Comparison of ENCODE assay signal across 9 cellular contexts in the genomic region with DNA sequence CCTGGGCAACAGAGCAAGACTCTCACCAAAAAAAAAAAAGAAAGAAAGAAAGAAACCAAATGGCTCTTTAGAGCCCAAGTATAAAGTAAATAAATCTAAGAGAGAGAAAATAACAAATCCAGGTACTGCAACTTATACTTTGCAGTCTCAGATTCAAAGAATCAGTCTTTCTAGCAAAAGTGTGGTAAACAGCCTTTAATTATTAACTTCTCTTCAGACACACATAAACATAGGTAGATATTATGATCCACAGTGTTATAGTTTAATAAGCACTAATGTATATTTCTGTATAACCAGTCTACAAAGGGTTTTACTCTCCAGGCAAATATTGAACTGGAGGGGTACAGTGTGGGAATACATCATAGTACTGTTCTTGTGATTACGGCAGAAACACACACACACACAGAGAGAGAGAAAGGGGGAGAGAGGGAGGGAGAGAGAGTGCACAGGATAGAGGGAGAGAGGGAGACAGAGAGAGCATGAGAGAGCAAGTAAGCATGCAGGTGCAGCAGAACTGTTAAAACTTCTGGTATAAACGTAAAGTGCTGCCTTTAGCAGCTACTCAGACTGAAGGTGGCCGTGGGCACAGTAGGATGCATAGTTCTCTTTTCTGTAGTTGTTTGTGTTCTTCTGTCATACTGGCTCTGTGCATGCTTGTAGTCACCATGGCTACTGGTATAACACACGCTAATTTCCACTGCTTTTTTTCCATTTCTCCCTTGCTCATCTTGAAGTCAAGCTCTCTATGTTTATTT. TPM values are rescaled to one million over a fixed set of nuclear protein-coding genes. Genes with fewer than 3 reads are reported as not detected.
A peak's percentile ranks its signal among the peaks of the same experiment; 100 is the strongest.
DNase-seq lines count a peak whose midpoint lies in the region; ATAC-seq and TF ChIP-seq lines count a peak whose summit lies in the region.
"Had no signal": no experiment of that assay in that cellular context is flagged by ENCODE, and none has a peak within 500 bp of the region (broad histone marks: within the 10 kb centered on the region; RNA-seq: fewer than 3 reads in every experiment).

No MANE protein-coding gene starts in this region.

- H3K27ac Mint-ChIP-seq in activated T-cell treated with anti-CD3 and anti-CD28 coated beads, Interleukin-2, amount 50 U/mL, for 24 hours: no peak overlapping the region
- H3K27ac Mint-ChIP-seq: brain had no signal

- H3K9me3 Mint-ChIP-seq in activated T-cell treated with anti-CD3 and anti-CD28 coated beads, Interleukin-2, amount 50 U/mL, for 24 hours: no peaks in the 10 kb centered on the region
- H3K9me3 Mint-ChIP-seq: brain had no signal

- intact Hi-C loops in sciatic nerve (cut with DNase I): no loop called here

- ATAC-seq in GM19395 (IDR thresholded peaks at IDR 0.05; ENCODE audit: unreplicated experiment) (peak; percentile 71), HG02885 (IDR thresholded peaks at IDR 0.05; ENCODE audit: poor library complexity, unreplicated experiment) (peak; percentile 76), sciatic nerve (peak; percentile 71)

- H3K36me3 Mint-ChIP-seq in activated T-cell treated with anti-CD3 and anti-CD28 coated beads, Interleukin-2, amount 50 U/mL, for 24 hours (ENCODE audit: low read depth): peaks cover 27% of the 10 kb centered on the region

- H3K27me3 Mint-ChIP-seq in activated T-cell treated with anti-CD3 and anti-CD28 coated beads, Interleukin-2, amount 50 U/mL, for 24 hours: no peaks in the 10 kb centered on the region
- H3K27me3 Mint-ChIP-seq: brain had no signal

- no peak overlapping the region for H3K4me3 ChIP-seq in astrocyte of the cerebellum (ENCODE audit: low read depth, low read length)

- in situ Hi-C loops in astrocyte of the cerebellum (cut with HindIII; ENCODE audit: low sequenced_read_pairs): no loop called here

- DNase-seq in astrocyte of the cerebellum (ENCODE audit: low read depth) (peak; percentile 29), sciatic nerve (ENCODE audit: low spot score) (no peak), NCI-H526 (lab: John Stamatoyannopoulos, UW) (no peak), NCI-H345 (lab: John Stamatoyannopoulos, UW) (no peak)
- DNase-seq in activated T-cell treated with anti-CD3 and anti-CD28 coated beads, Interleukin-2, amount 50 U/mL, for 24 hours: no peak
- DNase-seq: activated CD4-positive, alpha-beta T cell treated with anti-CD3 and anti-CD28 coated beads, Interleukin-2, amount 50 U/mL, for 4 hours had no signal

- H3K4me1 Mint-ChIP-seq in activated T-cell treated with anti-CD3 and anti-CD28 coated beads, Interleukin-2, amount 50 U/mL, for 24 hours (ENCODE audit: low read depth): peaks cover 12% of the 10 kb centered on the region

- no peak for TF ChIP-seq CTCF in astrocyte of the cerebellum (IDR thresholded peaks at IDR 0.05; ENCODE audit: low read depth, low read length, missing control alignments)

- no peak overlapping the region for H3K4me3 Mint-ChIP-seq in activated T-cell treated with anti-CD3 and anti-CD28 coated beads, Interleukin-2, amount 50 U/mL, for 24 hours
- H3K4me3 Mint-ChIP-seq: brain had no signal

RNA-seq across cellular contexts. Expression of a gene that starts 32.3 kb away (rescaled TPM):
- total RNA-seq in sciatic nerve: 31.5 TPM
